Comparison of ENCODE assay signal across 1 cellular context in the genomic region with DNA sequence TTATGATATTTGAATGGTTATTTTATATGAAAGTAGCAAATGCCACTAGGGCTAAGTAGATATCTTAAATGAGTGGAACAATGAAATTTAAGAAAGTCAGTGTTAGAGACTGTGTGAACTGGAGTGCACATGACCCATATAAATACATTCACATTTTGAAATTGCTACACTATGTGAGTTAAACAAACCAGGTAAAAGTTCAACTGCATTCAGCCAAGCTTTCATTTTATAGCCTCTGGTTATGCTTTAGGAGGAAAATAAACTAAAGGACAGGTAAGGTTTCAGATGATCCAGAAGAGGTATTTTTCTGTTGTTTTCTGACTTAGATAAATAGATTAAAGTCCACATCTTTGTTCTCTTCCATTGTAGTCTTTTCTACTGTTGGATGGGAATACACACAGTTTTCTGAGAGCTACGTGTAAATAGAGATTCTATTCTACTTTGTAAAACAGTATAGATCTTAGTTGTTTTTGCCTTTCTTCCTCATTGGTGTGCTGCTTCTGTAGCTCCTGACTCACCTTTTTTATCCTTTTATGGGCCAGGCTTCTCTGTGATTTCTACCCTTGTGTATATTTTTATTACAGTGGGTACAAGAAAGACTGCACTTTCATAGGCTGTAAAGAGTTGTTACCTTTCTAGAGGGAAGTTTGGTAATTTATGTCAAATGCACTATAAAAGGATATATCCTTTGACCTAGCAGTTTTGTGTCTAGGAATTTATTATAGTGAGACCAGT.
TF ChIP-seq lines count a peak whose summit lies in the region.

No MANE protein-coding gene starts in this region.

TF ChIP-seq in HepG2, 621 proteins besides CTCF, POLR2A, EP300 and RAD21 (continued from another document and continues in another):
- TF ChIP-seq ZNF598 (CRISPR knock-in tag; IDR thresholded peaks at IDR 0.05; ENCODE audit: borderline replicate concordance), result no peak
- no peak for TF ChIP-seq RFXANK (CRISPR knock-in tag; IDR thresholded peaks at IDR 0.05)
- no peak for TF ChIP-seq EED (CRISPR knock-in tag; IDR thresholded peaks at IDR 0.05)
- TF ChIP-seq STAT5B (CRISPR knock-in tag; IDR thresholded peaks at IDR 0.05), result no peak
- TF ChIP-seq, protein P1, sequence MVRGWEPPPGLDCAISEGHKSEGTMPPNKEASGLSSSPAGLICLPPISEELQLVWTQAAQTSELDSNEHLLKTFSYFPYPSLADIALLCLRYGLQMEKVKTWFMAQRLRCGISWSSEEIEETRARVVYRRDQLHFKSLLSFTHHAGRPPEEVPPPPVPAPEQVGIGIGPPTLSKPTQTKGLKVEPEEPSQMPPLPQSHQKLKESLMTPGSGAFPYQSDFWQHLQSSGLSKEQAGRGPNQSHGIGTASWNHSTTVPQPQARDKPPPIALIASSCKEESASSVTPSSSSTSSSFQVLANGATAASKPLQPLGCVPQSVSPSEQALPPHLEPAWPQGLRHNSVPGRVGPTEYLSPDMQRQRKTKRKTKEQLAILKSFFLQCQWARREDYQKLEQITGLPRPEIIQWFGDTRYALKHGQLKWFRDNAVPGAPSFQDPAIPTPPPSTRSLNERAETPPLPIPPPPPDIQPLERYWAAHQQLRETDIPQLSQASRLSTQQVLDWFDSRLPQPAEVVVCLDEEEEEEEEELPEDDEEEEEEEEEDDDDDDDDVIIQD (CRISPR knock-in tag; IDR thresholded peaks at IDR 0.05; ENCODE audit: low read depth), result peak; percentile 35; the same call in 1 of the 2 replicates
- TF ChIP-seq PPARG (CRISPR knock-in tag; conservative IDR thresholded peaks at IDR 0.05), result peak; percentile 67; the same call in 1 of the 2 replicates
- no peak for TF ChIP-seq ZNF792 (CRISPR knock-in tag; IDR thresholded peaks at IDR 0.05)
- TF ChIP-seq, protein P2, sequence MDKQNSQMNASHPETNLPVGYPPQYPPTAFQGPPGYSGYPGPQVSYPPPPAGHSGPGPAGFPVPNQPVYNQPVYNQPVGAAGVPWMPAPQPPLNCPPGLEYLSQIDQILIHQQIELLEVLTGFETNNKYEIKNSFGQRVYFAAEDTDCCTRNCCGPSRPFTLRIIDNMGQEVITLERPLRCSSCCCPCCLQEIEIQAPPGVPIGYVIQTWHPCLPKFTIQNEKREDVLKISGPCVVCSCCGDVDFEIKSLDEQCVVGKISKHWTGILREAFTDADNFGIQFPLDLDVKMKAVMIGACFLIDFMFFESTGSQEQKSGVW (CRISPR knock-in tag; IDR thresholded peaks at IDR 0.05; ENCODE audit: borderline replicate concordance), result no peak
- TF ChIP-seq FOSL1 (CRISPR knock-in tag; IDR thresholded peaks at IDR 0.05; ENCODE audit: borderline replicate concordance), result no peak
- TF ChIP-seq SNRNP70 (IDR thresholded peaks at IDR 0.05; ENCODE audit: low read depth, low read length), result no peak
- TF ChIP-seq MAFG (CRISPR knock-in tag; IDR thresholded peaks at IDR 0.05), result no peak
- no peak for TF ChIP-seq NFIC (IDR thresholded peaks at IDR 0.05; ENCODE audit: low read length)
- no peak for TF ChIP-seq ARNT (IDR thresholded peaks at IDR 0.05)
- TF ChIP-seq RARG (CRISPR knock-in tag; IDR thresholded peaks at IDR 0.05; ENCODE audit: low read depth), result no peak
- no peak for TF ChIP-seq SOX6 (IDR thresholded peaks at IDR 0.05)
- TF ChIP-seq SOX6 (CRISPR knock-in tag; IDR thresholded peaks at IDR 0.05), result peak; percentile 84
- TF ChIP-seq ZNF234 (CRISPR knock-in tag; conservative IDR thresholded peaks at IDR 0.05), result no peak
- TF ChIP-seq PHF21A (CRISPR knock-in tag; IDR thresholded peaks at IDR 0.05), result no peak
- TF ChIP-seq SATB2 (CRISPR knock-in tag; IDR thresholded peaks at IDR 0.05), result no peak
- no peak for TF ChIP-seq THYN1 (CRISPR knock-in tag; IDR thresholded peaks at IDR 0.05; ENCODE audit: borderline replicate concordance, low read depth)
- TF ChIP-seq, protein P3, sequence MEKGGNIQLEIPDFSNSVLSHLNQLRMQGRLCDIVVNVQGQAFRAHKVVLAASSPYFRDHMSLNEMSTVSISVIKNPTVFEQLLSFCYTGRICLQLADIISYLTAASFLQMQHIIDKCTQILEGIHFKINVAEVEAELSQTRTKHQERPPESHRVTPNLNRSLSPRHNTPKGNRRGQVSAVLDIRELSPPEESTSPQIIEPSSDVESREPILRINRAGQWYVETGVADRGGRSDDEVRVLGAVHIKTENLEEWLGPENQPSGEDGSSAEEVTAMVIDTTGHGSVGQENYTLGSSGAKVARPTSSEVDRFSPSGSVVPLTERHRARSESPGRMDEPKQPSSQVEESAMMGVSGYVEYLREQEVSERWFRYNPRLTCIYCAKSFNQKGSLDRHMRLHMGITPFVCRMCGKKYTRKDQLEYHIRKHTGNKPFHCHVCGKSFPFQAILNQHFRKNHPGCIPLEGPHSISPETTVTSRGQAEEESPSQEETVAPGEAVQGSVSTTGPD (CRISPR knock-in tag; IDR thresholded peaks at IDR 0.05), result no peak
- TF ChIP-seq SPEN (CRISPR knock-in tag; IDR thresholded peaks at IDR 0.05; ENCODE audit: low read depth), result no peak
- TF ChIP-seq MAFK (conservative IDR thresholded peaks at IDR 0.05 in 1 of 2, IDR thresholded peaks at IDR 0.05 in 1 of 2; ENCODE audit: low read length in 2 of 2), result no peak
- TF ChIP-seq ZC3H4 (CRISPR knock-in tag; IDR thresholded peaks at IDR 0.05; ENCODE audit: borderline replicate concordance), result no peak
- TF ChIP-seq YEATS2 (CRISPR knock-in tag; IDR thresholded peaks at IDR 0.05; ENCODE audit: borderline replicate concordance), result no peak
- TF ChIP-seq RARA (CRISPR knock-in tag; IDR thresholded peaks at IDR 0.05), result 0 out of 2 replicates have a peak, but pooled peaks have one; percentile 9
- peak; percentile 35; the same call in 1 of the 2 replicates for TF ChIP-seq GATAD2A (CRISPR knock-in tag; IDR thresholded peaks at IDR 0.05)
- TF ChIP-seq, protein P4, sequence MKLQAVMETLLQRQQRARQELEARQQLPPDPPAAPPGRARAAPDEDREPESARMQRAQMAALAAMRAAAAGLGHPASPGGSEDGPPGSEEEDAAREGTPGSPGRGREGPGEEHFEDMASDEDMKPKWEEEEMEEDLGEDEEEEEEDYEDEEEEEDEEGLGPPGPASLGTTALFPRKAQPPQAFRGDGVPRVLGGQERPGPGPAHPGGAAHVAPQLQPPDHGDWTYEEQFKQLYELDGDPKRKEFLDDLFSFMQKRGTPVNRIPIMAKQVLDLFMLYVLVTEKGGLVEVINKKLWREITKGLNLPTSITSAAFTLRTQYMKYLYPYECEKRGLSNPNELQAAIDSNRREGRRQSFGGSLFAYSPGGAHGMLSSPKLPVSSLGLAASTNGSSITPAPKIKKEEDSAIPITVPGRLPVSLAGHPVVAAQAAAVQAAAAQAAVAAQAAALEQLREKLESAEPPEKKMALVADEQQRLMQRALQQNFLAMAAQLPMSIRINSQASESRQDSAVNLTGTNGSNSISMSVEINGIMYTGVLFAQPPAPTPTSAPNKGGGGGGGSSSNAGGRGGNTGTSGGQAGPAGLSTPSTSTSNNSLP (IDR thresholded peaks at IDR 0.05; ENCODE audit: low read depth, low read length), result no peak
- no peak for TF ChIP-seq ZNF282 (IDR thresholded peaks at IDR 0.05; ENCODE audit: partially characterized antibody)
- no peak for TF ChIP-seq AGO2 (optimal IDR thresholded peaks at IDR 0.05; ENCODE audit: low read depth, low read length)
- TF ChIP-seq, protein P5, sequence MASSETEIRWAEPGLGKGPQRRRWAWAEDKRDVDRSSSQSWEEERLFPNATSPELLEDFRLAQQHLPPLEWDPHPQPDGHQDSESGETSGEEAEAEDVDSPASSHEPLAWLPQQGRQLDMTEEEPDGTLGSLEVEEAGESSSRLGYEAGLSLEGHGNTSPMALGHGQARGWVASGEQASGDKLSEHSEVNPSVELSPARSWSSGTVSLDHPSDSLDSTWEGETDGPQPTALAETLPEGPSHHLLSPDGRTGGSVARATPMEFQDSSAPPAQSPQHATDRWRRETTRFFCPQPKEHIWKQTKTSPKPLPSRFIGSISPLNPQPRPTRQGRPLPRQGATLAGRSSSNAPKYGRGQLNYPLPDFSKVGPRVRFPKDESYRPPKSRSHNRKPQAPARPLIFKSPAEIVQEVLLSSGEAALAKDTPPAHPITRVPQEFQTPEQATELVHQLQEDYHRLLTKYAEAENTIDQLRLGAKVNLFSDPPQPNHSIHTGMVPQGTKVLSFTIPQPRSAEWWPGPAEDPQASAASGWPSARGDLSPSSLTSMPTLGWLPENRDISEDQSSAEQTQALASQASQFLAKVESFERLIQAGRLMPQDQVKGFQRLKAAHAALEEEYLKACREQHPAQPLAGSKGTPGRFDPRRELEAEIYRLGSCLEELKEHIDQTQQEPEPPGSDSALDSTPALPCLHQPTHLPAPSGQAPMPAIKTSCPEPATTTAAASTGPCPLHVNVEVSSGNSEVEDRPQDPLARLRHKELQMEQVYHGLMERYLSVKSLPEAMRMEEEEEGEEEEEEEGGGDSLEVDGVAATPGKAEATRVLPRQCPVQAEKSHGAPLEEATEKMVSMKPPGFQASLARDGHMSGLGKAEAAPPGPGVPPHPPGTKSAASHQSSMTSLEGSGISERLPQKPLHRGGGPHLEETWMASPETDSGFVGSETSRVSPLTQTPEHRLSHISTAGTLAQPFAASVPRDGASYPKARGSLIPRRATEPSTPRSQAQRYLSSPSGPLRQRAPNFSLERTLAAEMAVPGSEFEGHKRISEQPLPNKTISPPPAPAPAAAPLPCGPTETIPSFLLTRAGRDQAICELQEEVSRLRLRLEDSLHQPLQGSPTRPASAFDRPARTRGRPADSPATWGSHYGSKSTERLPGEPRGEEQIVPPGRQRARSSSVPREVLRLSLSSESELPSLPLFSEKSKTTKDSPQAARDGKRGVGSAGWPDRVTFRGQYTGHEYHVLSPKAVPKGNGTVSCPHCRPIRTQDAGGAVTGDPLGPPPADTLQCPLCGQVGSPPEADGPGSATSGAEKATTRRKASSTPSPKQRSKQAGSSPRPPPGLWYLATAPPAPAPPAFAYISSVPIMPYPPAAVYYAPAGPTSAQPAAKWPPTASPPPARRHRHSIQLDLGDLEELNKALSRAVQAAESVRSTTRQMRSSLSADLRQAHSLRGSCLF (CRISPR knock-in tag; IDR thresholded peaks at IDR 0.05; ENCODE audit: borderline replicate concordance), result no peak
- no peak for TF ChIP-seq RELA (CRISPR knock-in tag; IDR thresholded peaks at IDR 0.05)
- peak; percentile 54; the same call in 1 of the 2 replicates for TF ChIP-seq ELF3 (CRISPR knock-in tag; IDR thresholded peaks at IDR 0.05)
- TF ChIP-seq HES4 (CRISPR knock-in tag; IDR thresholded peaks at IDR 0.05; ENCODE audit: borderline replicate concordance), result no peak
- no peak for TF ChIP-seq TAF1 (CRISPR knock-in tag; IDR thresholded peaks at IDR 0.05)
- TF ChIP-seq ZNF782 (CRISPR knock-in tag; IDR thresholded peaks at IDR 0.05; ENCODE audit: borderline replicate concordance), result no peak
- TF ChIP-seq FOXK1 (CRISPR knock-in tag; IDR thresholded peaks at IDR 0.05; ENCODE audit: borderline replicate concordance, low read depth), result no peak
- no peak for TF ChIP-seq EEA1 (CRISPR knock-in tag; IDR thresholded peaks at IDR 0.05; ENCODE audit: borderline replicate concordance)
- no peak for TF ChIP-seq KLF12 (CRISPR knock-in tag; IDR thresholded peaks at IDR 0.05; ENCODE audit: borderline replicate concordance)
- TF ChIP-seq, protein P6, sequence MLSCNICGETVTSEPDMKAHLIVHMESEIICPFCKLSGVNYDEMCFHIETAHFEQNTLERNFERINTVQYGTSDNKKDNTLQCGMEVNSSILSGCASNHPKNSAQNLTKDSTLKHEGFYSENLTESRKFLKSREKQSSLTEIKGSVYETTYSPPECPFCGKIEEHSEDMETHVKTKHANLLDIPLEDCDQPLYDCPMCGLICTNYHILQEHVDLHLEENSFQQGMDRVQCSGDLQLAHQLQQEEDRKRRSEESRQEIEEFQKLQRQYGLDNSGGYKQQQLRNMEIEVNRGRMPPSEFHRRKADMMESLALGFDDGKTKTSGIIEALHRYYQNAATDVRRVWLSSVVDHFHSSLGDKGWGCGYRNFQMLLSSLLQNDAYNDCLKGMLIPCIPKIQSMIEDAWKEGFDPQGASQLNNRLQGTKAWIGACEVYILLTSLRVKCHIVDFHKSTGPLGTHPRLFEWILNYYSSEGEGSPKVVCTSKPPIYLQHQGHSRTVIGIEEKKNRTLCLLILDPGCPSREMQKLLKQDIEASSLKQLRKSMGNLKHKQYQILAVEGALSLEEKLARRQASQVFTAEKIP (CRISPR knock-in tag; IDR thresholded peaks at IDR 0.05; ENCODE audit: borderline replicate concordance), result no peak
- no peak for TF ChIP-seq ZNF761 (CRISPR knock-in tag; conservative IDR thresholded peaks at IDR 0.05)
- TF ChIP-seq ZMYM2 (CRISPR knock-in tag; IDR thresholded peaks at IDR 0.05), result no peak
- TF ChIP-seq, protein P7, sequence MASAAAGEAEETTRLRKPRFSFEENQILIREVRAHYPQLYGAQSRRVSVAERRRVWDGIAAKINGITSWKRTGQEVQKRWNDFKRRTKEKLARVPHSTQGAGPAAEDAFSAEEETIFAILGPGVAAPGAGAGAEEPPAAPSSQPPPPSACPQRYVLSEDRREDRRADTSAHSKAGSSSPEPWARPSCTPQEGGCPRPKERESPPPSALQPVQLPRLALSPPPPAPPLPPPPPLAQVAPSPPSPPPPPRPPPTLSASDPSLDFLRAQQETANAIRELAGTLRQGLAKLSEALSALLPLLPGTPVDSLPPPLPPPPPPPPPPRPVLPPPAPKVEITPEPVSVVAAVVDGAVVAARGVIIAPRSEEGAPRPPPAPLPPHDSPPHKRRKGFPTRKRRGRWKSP (CRISPR knock-in tag; IDR thresholded peaks at IDR 0.05), result no peak
- no peak for TF ChIP-seq SOX13 (IDR thresholded peaks at IDR 0.05)
- peak in 1 of 2 experiments; percentile 96; a peak in 2 of 4 replicates for TF ChIP-seq SOX13 (CRISPR knock-in tag; conservative IDR thresholded peaks at IDR 0.05 in 1 of 2, IDR thresholded peaks at IDR 0.05 in 1 of 2)
- no peak for TF ChIP-seq ZNF3 (CRISPR knock-in tag; IDR thresholded peaks at IDR 0.05)
- TF ChIP-seq ZNF790 (CRISPR knock-in tag; IDR thresholded peaks at IDR 0.05; ENCODE audit: borderline replicate concordance), result no peak
- TF ChIP-seq, protein P8, sequence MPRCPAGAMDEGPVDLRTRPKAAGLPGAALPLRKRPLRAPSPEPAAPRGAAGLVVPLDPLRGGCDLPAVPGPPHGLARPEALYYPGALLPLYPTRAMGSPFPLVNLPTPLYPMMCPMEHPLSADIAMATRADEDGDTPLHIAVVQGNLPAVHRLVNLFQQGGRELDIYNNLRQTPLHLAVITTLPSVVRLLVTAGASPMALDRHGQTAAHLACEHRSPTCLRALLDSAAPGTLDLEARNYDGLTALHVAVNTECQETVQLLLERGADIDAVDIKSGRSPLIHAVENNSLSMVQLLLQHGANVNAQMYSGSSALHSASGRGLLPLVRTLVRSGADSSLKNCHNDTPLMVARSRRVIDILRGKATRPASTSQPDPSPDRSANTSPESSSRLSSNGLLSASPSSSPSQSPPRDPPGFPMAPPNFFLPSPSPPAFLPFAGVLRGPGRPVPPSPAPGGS (CRISPR knock-in tag; IDR thresholded peaks at IDR 0.05), result no peak
- peak; percentile 52; the same call in 1 of the 2 replicates for TF ChIP-seq FOXA3 (CRISPR knock-in tag; IDR thresholded peaks at IDR 0.05)
- no peak for TF ChIP-seq HNRNPUL1 (IDR thresholded peaks at IDR 0.05; ENCODE audit: low read depth, low read length)
- TF ChIP-seq TMF1 (CRISPR knock-in tag; IDR thresholded peaks at IDR 0.05; ENCODE audit: low read depth), result no peak
- no peak for TF ChIP-seq ZNF367 (CRISPR knock-in tag; IDR thresholded peaks at IDR 0.05; ENCODE audit: borderline replicate concordance)
- TF ChIP-seq MEF2D (CRISPR knock-in tag; IDR thresholded peaks at IDR 0.05), result no peak
- no peak for TF ChIP-seq ZNF496 (CRISPR knock-in tag; IDR thresholded peaks at IDR 0.05; ENCODE audit: insufficient replicate concordance)
- no peak for TF ChIP-seq SRY (CRISPR knock-in tag; IDR thresholded peaks at IDR 0.05)
